Comparison of ENCODE assay signal across 21 cellular contexts in the genomic region with DNA sequence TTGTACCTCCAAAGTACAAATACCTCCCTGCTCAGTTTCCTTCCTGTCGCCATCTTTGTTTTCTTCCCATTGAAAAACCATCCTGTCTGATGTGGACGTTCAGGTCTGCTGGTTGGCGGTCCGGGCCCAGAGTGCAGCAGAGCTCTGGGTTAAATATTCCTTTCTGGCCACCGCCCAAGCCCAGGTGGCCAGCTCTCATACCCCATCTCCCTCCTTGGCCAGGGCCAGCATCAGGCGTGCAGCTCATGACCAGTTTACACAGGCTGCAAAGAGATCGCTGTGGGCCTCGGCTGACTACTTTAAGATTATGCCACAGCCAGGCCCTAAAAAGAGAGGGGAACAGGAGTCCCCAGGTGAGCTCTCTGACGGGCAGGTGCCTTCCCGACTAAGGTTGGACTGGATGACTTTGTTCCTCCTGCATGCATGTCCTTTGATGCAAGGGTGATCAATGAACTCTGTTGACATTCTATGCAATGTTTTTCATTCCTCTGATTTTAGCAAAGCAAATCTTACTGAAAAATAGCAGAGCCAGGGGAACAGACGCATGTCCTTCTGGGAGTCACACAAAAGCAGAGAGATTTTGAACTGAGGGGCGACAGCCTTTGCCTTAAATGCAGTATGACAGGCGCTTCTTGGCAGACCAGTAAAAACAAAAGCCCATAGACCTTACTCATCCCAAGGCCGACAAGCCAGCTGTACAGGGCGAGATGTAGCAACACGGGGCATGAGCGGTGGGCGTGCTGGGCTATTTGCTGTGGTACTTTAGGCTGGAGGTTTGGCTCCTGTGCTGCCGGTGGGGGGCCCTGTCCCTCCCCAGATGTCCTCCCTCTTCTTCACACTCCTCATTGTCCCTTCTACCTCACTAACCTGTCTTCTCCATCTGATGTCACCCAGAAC. TPM values are rescaled to one million over a fixed set of nuclear protein-coding genes. Genes with fewer than 3 reads are reported as not detected.
DNase-seq lines count a peak whose midpoint lies in the region; ATAC-seq, FAIRE-seq and TF ChIP-seq lines count a peak whose summit lies in the region.
"Had no signal": no experiment of that assay in that cellular context is flagged by ENCODE, and none has a peak within 500 bp of the region (broad histone marks: within the 10 kb centered on the region; RNA-seq: fewer than 3 reads in every experiment).

No MANE protein-coding gene starts in this region.

- peak overlapping the region; percentile 76 to 94 (median 94) for H3K27ac Mint-ChIP-seq in nephron
- no peak overlapping the region for H3K27ac Mint-ChIP-seq in Caco-2 (ENCODE audit: unreplicated experiment)
- no peak overlapping the region for H3K27ac Mint-ChIP-seq in activated CD4-positive, alpha-beta T cell treated with anti-CD3 and anti-CD28 coated beads for 36 hours
- H3K27ac Mint-ChIP-seq: CD4-positive, alpha-beta T cell had no signal

- H3K9me3 Mint-ChIP-seq in nephron: no peaks in the 10 kb centered on the region
- H3K9me3 Mint-ChIP-seq in Caco-2 (ENCODE audit: unreplicated experiment): no peaks in the 10 kb centered on the region
- no peaks in the 10 kb centered on the region for H3K9me3 Mint-ChIP-seq in activated CD4-positive, alpha-beta T cell treated with anti-CD3 and anti-CD28 coated beads for 36 hours (ENCODE audit: low read depth)
- H3K9me3 Mint-ChIP-seq: CD4-positive, alpha-beta T cell had no signal

- intact Hi-C loops in thyroid gland (cut with DNase I): no loop called here
- intact Hi-C loops in Caco-2 (cut with micrococcal nuclease; ENCODE audit: unreplicated experiment): no loop called here
- intact Hi-C loops in activated CD4-positive, alpha-beta T cell treated with anti-CD3 and anti-CD28 coated beads for 36 hours (cut with DNase I, micrococcal nuclease): no loop called here

- H2AFZ ChIP-seq in Karpas-422 (ENCODE audit: low read length): no peak overlapping the region

- peak overlapping the region; percentile 73; the same call in 1 of the 2 replicates for H3K9ac ChIP-seq in Karpas-422 (ENCODE audit: low read length)

- H3K27me3 ChIP-seq in Karpas-422 (ENCODE audit: low read length): no peaks in the 10 kb centered on the region
- H3K27me3 ChIP-seq in thyroid gland: no peaks in the 10 kb centered on the region
- no peaks in the 10 kb centered on the region for H3K27me3 ChIP-seq in Caco-2 (replicated peaks; ENCODE audit: control insufficient read depth, insufficient read depth, low read length)

- peaks cover 34% of the 10 kb centered on the region for H3K36me3 Mint-ChIP-seq in nephron (ENCODE audit: low read depth)
- peaks cover 55% of the 10 kb centered on the region for H3K36me3 Mint-ChIP-seq in Caco-2 (ENCODE audit: insufficient read depth, unreplicated experiment)
- H3K36me3 Mint-ChIP-seq in activated CD4-positive, alpha-beta T cell treated with anti-CD3 and anti-CD28 coated beads for 36 hours (ENCODE audit: low read depth): peaks cover 4% of the 10 kb centered on the region

- DNase-seq in Karpas-422: no peak
- DNase-seq in cerebellar cortex (ENCODE audit: low spot score): peak; percentile 60
- DNase-seq in thyroid gland: peak; percentile 82 to 83
- no peak for DNase-seq in frontal cortex (ENCODE audit: low spot score in 2 of 2)
- DNase-seq in Caco-2: no peak
- DNase-seq in activated CD4-positive, alpha-beta T cell treated with anti-CD3 and anti-CD28 coated beads for 36 hours: no peak
- DNase-seq: ACHN; Calu3; CD4-positive, alpha-beta T cell; DMS79; HCEC 1CT; MM.1S; NCI-H1092 treated with DMSO at 0.1 percent for 48 hours; NCI-H2081 treated with DMSO at 0.1 percent for 48 hours; NCI-H2227 treated with DMSO at 0.1 percent for 48 hours; NCI-H524 treated with DMSO at 0.1 percent for 48 hours; SHP77 had no signal

- WGBS in thyroid gland, 2 donors: 63 to 68% methylated on average over 16 to 19 of the region's 19 CpGs

- peaks cover 45% of the 10 kb centered on the region for H3K4me1 ChIP-seq in Karpas-422 (ENCODE audit: low read length)
- H3K4me1 ChIP-seq in thyroid gland: peaks cover 10 to 18% of the 10 kb centered on the region in 2 donors
- H3K4me1 ChIP-seq in Caco-2: no peaks in the 10 kb centered on the region

- H3K79me2 ChIP-seq in Karpas-422 (ENCODE audit: low read length): peaks cover 4% of the 10 kb centered on the region; the same call in 1 of the 2 replicates

- H3K4me3 ChIP-seq in Karpas-422 (ENCODE audit: low read length): no peak overlapping the region
- no peak overlapping the region for H3K4me3 ChIP-seq in thyroid gland (replicated peaks in 1 of 3)
- H3K4me3 ChIP-seq in Caco-2 (ENCODE audit: low read depth, low read length): no peak overlapping the region

- no peak for ATAC-seq in activated CD4-positive, alpha-beta T cell treated with anti-CD3 and anti-CD28 coated beads for 36 hours
- ATAC-seq: SK-N-SH treated with all-trans-retinoic acid at 6 μM for 48 hours had no signal

- H3K4me1 Mint-ChIP-seq in nephron (peaks cover 45% of the 10 kb centered on the region), Caco-2 (ENCODE audit: low read depth, unreplicated experiment) (no peaks in the 10 kb centered on the region)
- H3K4me1 Mint-ChIP-seq in activated CD4-positive, alpha-beta T cell treated with anti-CD3 and anti-CD28 coated beads for 36 hours: no peaks in the 10 kb centered on the region

- H3K36me3 ChIP-seq in Karpas-422 (ENCODE audit: insufficient read depth, low read length) (0 out of 2 replicates have a peak, but pooled peaks cover 3% of the 10 kb centered on the region), thyroid gland (peaks cover 0 to 8% of the 10 kb centered on the region in 2 donors), Caco-2 (ENCODE audit: control insufficient read depth, insufficient read depth, low read length) (0 out of 2 replicates have a peak, but pooled peaks cover 4% of the 10 kb centered on the region)

- H3K4me3 Mint-ChIP-seq in nephron (peak overlapping the region in 2 of 3 experiments; percentile 69 to 80), Caco-2 (ENCODE audit: unreplicated experiment) (no peak overlapping the region)
- H3K4me3 Mint-ChIP-seq in activated CD4-positive, alpha-beta T cell treated with anti-CD3 and anti-CD28 coated beads for 36 hours: no peak overlapping the region
- H3K4me3 Mint-ChIP-seq: CD4-positive, alpha-beta T cell had no signal

- FAIRE-seq in frontal cortex (lab: Jason Lieb, UNC): no peak
- FAIRE-seq: G401.6, RCC 7860 had no signal

- POLR2A ChIA-PET in Caco-2 (lab: Charles Lee): no interaction called here
- POLR2A ChIA-PET in activated CD4-positive, alpha-beta T cell treated with anti-CD3 and anti-CD28 coated beads for 36 hours (lab: Charles Lee): no interaction called here

- TF ChIP-seq CTCF in nephron (IDR thresholded peaks at IDR 0.05; ENCODE audit: unreplicated experiment in 3 of 3) (no peak), thyroid gland (IDR thresholded peaks at IDR 0.05) (no peak), Caco-2 (IDR thresholded peaks at IDR 0.05; ENCODE audit: insufficient read depth in 1 of 2, low read depth in 1 of 2, low read length in 1 of 2, severe bottlenecking in 1 of 2, unreplicated experiment in 1 of 2) (no peak)

- H3K4me2 ChIP-seq in Karpas-422 (ENCODE audit: low read depth, low read length, poor library complexity, severe bottlenecking): peak overlapping the region; percentile 89

- no peaks in the 10 kb centered on the region for H4K20me1 ChIP-seq in Karpas-422 (ENCODE audit: insufficient read depth, low read depth, low read length)

- H3K9me3 ChIP-seq in Karpas-422 (ENCODE audit: low read length) (no peaks in the 10 kb centered on the region), thyroid gland (no peaks in the 10 kb centered on the region), Caco-2 (no peaks in the 10 kb centered on the region)

- no peaks in the 10 kb centered on the region for H3K9me2 ChIP-seq in Karpas-422 (replicated peaks; ENCODE audit: insufficient read depth, low read length)

- BruUV-seq in Caco-2 (replicated peaks; lab: Mats Ljungman, UMichigan): no TSS peak

- TF ChIP-seq POLR2A in thyroid gland (IDR thresholded peaks at IDR 0.05): no peak

- H3K27me3 Mint-ChIP-seq in nephron (ENCODE audit: low read depth) (no peaks in the 10 kb centered on the region), Caco-2 (ENCODE audit: insufficient read depth, unreplicated experiment) (no peaks in the 10 kb centered on the region)
- H3K27me3 Mint-ChIP-seq in activated CD4-positive, alpha-beta T cell treated with anti-CD3 and anti-CD28 coated beads for 36 hours: no peaks in the 10 kb centered on the region
- H3K27me3 Mint-ChIP-seq: CD4-positive, alpha-beta T cell had no signal

- CTCF ChIA-PET in Caco-2 (lab: Charles Lee): no interaction called here
- CTCF ChIA-PET in activated CD4-positive, alpha-beta T cell treated with anti-CD3 and anti-CD28 coated beads for 36 hours (lab: Charles Lee): interaction anchor here (0.6 to 0.7 kb wide), 2 partner anchors 65 to 264 kb away, joined by 3 read pairs; no protein-coding TSS in a partner anchor

- H3K27ac ChIP-seq in Karpas-422 (ENCODE audit: low read length) (peak overlapping the region; percentile 99), thyroid gland (no peak overlapping the region)

RNA-seq across cellular contexts. Expression of a gene that starts 33.3 kb away (rescaled TPM):
- 22.4 and 39.2 TPM in 2 replicates for total RNA-seq in Karpas-422 (2014; rRNA removed; shearing (Covaris generic); ENCODE audit: low replicate concordance)
- total RNA-seq in thyroid gland (10 to 100 TPM in 3 of 4 donors, 1 to 10 TPM in 1; 7.7 to 19.3 (median 14.6) TPM), frontal cortex (10.2 TPM), Caco-2 (2022) (8.1 and 10.6 TPM in 2 replicates)
- 1 to 10 TPM; 2.7 to 3.2 TPM for total RNA-seq in activated CD4-positive, alpha-beta T cell treated with anti-CD3 and anti-CD28 coated beads for 36 hours

Comparison
In these comparisons a context has a peak if more than half of its experiments do, and no peak if none do; other contexts are left out.
1. DNase-seq: peak in cerebellar cortex (single experiment) and thyroid gland (2 of 2); none in Karpas-422 (single experiment), frontal cortex (0 of 2), Caco-2 (0 of 2) and activated CD4-positive, alpha-beta T cell treated with anti-CD3 and anti-CD28 coated beads for 36 hours (single experiment).
2. H3K27ac Mint-ChIP-seq: peak in nephron (3 of 3); none in Caco-2 (single experiment) and activated CD4-positive, alpha-beta T cell treated with anti-CD3 and anti-CD28 coated beads for 36 hours (single experiment).
3. H3K4me3 Mint-ChIP-seq: peak in nephron (2 of 3); none in Caco-2 (single experiment) and activated CD4-positive, alpha-beta T cell treated with anti-CD3 and anti-CD28 coated beads for 36 hours (single experiment).